In the genomic region with DNA sequence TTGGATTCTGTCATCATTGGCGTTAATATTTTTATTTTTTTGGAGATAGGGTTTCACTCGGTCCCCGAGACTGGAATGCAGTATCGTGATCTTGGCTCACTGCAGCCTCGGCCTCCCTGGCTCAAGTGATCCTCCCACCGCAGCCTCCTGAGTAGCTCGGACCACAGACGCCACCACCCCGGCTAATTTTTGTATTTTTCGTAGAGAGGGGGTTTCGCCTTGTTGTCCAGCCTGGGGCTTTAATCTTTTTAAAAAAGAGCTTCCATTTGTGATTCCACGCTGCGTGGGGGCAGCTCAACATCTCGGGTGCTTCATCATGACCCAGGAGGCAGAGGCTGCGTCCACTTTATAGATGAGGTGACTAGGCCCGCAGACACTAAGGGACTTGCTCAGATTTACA, we compare ENCODE assay signal across 9 cellular contexts. TPM values are rescaled to one million over a fixed set of nuclear protein-coding genes. Genes with fewer than 3 reads are reported as not detected.
DNase-seq lines count a peak whose midpoint lies in the region; TF ChIP-seq lines count a peak whose summit lies in the region.
"Had no signal": no experiment of that assay in that cellular context is flagged by ENCODE, and none has a peak within 500 bp of the region (broad histone marks: within the 10 kb centered on the region; RNA-seq: fewer than 3 reads in every experiment).

No MANE protein-coding gene starts in this region.

- peak overlapping the region; percentile 87 to 100 (median 96) for H3K4me2 ChIP-seq in BLaER1 treated with 17β-estradiol and CSF1 and Interleukin-3, amounts not matched to agents 10 nM and 100 nM
- H3K4me2 ChIP-seq in Loucy (ENCODE audit: low read depth, low read length, poor library complexity, severe bottlenecking) = peak overlapping the region; percentile 91

- H3K27ac Mint-ChIP-seq in nephron = peak overlapping the region; percentile 84 to 99 (median 99)

- H3K9ac ChIP-seq in BLaER1 treated with 17β-estradiol and CSF1 and Interleukin-3, amounts not matched to agents 10 nM and 100 nM = peak overlapping the region; percentile 99 to 100 (median 100)
- peak overlapping the region; percentile 98 for H3K9ac ChIP-seq in Loucy (ENCODE audit: low read depth, low read length, poor library complexity, severe bottlenecking)

- H3K4me1 Mint-ChIP-seq in nephron = peaks cover 57% of the 10 kb centered on the region

- H3K9me3 ChIP-seq in BLaER1 treated with 17β-estradiol and CSF1 and Interleukin-3, amounts not matched to agents 10 nM and 100 nM (replicated peaks in 1 of 11) = no peaks in the 10 kb centered on the region
- H3K9me3 ChIP-seq in Loucy (ENCODE audit: insufficient read depth, low read depth, low read length) = no peaks in the 10 kb centered on the region

- peaks cover 61% of the 10 kb centered on the region for H3K79me2 ChIP-seq in Loucy (ENCODE audit: insufficient read depth, low read length)

- H3K27me3 Mint-ChIP-seq in nephron (ENCODE audit: low read depth) = no peaks in the 10 kb centered on the region

- H3K36me3 ChIP-seq in BLaER1 treated with 17β-estradiol and CSF1 and Interleukin-3, amounts not matched to agents 10 nM and 100 nM = peaks cover 0 to 36% (median 25%) of the 10 kb centered on the region in 11 experiments; a peak in 14 of 22 replicates
- H3K36me3 ChIP-seq in Loucy (ENCODE audit: insufficient read depth, low read length) = no peaks in the 10 kb centered on the region
- H3K36me3 ChIP-seq in H7 (replicated peaks; ENCODE audit: control insufficient read depth, insufficient read depth, low read length) = peaks cover 4% of the 10 kb centered on the region

- peaks cover 76 to 85% (median 81%) of the 10 kb centered on the region in 10 experiments for H3K4me1 ChIP-seq in BLaER1 treated with 17β-estradiol and CSF1 and Interleukin-3, amounts not matched to agents 10 nM and 100 nM
- peaks cover 37% of the 10 kb centered on the region for H3K4me1 ChIP-seq in Loucy (ENCODE audit: insufficient read depth, low read length, poor library complexity, severe bottlenecking)

- peaks cover 10% of the 10 kb centered on the region for H3K36me3 Mint-ChIP-seq in nephron (ENCODE audit: low read depth)

- peak overlapping the region; percentile 98 to 100 (median 100); a peak in 21 of 22 replicates for H3K27ac ChIP-seq in BLaER1 treated with 17β-estradiol and CSF1 and Interleukin-3, amounts not matched to agents 10 nM and 100 nM

- H3K27me3 ChIP-seq in BLaER1 treated with 17β-estradiol and CSF1 and Interleukin-3, amounts not matched to agents 10 nM and 100 nM = no peaks in the 10 kb centered on the region
- H3K27me3 ChIP-seq in Loucy (ENCODE audit: insufficient read depth, low read length, poor library complexity, severe bottlenecking) = no peaks in the 10 kb centered on the region
- H3K27me3 ChIP-seq in H7 (ENCODE audit: control insufficient read depth, insufficient read depth, low read length) = no peaks in the 10 kb centered on the region

- H3K4me3 ChIP-seq in BLaER1 treated with 17β-estradiol and CSF1 and Interleukin-3, amounts not matched to agents 10 nM and 100 nM = peak overlapping the region; percentile 84 to 98 (median 89)
- H3K4me3 ChIP-seq in Loucy (ENCODE audit: low read length, poor library complexity, severe bottlenecking) = peak overlapping the region; percentile 94
- peak overlapping the region; percentile 87 for H3K4me3 ChIP-seq in choroid plexus epithelial cell (ENCODE audit: low read depth, low read length)
- no peak overlapping the region; the same call in 1 of the 2 replicates for H3K4me3 ChIP-seq in H7 (ENCODE audit: insufficient read depth, low read depth, low read length)

- no peaks in the 10 kb centered on the region for H3K9me3 Mint-ChIP-seq in nephron

- DNase-seq in choroid plexus epithelial cell (ENCODE audit: low read depth) (no peak), retina (no peak), RPMI8226 (no peak), H7 (no peak), NCI-H446 treated with DMSO at 0.1 percent for 48 hours (lab: John Stamatoyannopoulos, UW) (no peak)
- DNase-seq: NCI-H510A treated with DMSO at 0.1 percent for 48 hours had no signal

- no peaks in the 10 kb centered on the region for H3K9me2 ChIP-seq in Loucy (replicated peaks; ENCODE audit: low read depth, low read length)

- no peaks in the 10 kb centered on the region for H3F3A ChIP-seq in Loucy (ENCODE audit: low read depth)

- H2AFZ ChIP-seq in Loucy (ENCODE audit: low read length) = no peak overlapping the region

- no peak for TF ChIP-seq CTCF in Loucy (conservative IDR thresholded peaks at IDR 0.05; ENCODE audit: low read length)
- no peak for TF ChIP-seq CTCF in choroid plexus epithelial cell (conservative IDR thresholded peaks at IDR 0.05; ENCODE audit: low read depth, low read length)
- TF ChIP-seq CTCF in nephron (IDR thresholded peaks at IDR 0.05; ENCODE audit: unreplicated experiment in 3 of 3) = no peak

- peaks cover 0 to 31% (median 0%) of the 10 kb centered on the region in 11 experiments; a peak in 5 of 22 replicates for H4K20me1 ChIP-seq in BLaER1 treated with 17β-estradiol and CSF1 and Interleukin-3, amounts not matched to agents 10 nM and 100 nM
- peaks cover 3% of the 10 kb centered on the region for H4K20me1 ChIP-seq in Loucy (ENCODE audit: insufficient read depth, low read length, poor library complexity, severe bottlenecking)

- H3K4me3 Mint-ChIP-seq in nephron = peak overlapping the region; percentile 85 to 91 (median 90)

RNA-seq across cellular contexts. Expression of gene BANP, which starts 1.5 kb away (rescaled TPM):
- 37.3 and 39.3 TPM in 2 replicates for total RNA-seq in H7 (2014; rRNA removed; shearing (Covaris generic))

RNA-seq across cellular contexts. Expression of gene CA5A, which starts 16.4 kb away (rescaled TPM):
- total RNA-seq in H7 (2014; rRNA removed; shearing (Covaris generic)) = not detected in 2 replicates
